27 cellular contexts compared by ENCODE assay signal in the genomic region with DNA sequence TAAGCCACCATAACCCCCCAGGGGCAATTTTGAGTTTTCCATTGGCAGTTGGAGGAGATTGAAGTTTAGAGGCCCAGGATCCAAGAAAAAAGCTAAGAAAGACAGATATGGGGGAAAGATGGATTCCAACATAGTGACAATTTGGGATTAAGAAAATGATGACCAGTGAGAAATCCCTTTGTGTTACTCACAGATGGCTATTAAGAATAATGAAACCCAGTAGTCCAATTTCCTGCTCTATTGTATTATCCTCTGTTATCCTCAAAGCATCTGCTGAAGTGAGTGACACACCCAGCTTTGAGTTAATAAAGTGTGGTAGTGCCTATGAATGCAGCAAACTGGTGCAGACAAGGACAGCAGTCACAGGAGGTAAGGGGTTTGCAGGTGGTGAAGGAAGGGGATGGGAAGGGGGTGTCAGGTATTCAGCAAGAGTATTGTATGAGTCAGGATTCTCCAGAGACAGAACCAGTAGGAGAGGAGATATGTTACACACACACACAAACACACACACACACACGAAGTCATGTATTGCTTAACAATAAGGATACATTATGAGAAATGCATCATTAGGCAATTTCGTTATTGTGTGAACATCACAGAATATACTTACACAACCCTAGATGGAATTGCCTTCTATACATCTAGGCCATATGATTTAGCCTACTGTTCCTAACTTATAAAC.
DNase-seq lines count a peak whose midpoint lies in the region; TF ChIP-seq lines count a peak whose summit lies in the region.
"Had no signal": no experiment of that assay in that cellular context is flagged by ENCODE, and none has a peak within 500 bp of the region (broad histone marks: within the 10 kb centered on the region; RNA-seq: fewer than 3 reads in every experiment).

No MANE protein-coding gene starts in this region.

- no peak overlapping the region for H3K4ac ChIP-seq in mesenchymal stem cell (ENCODE audit: low read depth in 1 of 2, low read length in 2 of 2)

- H3K27ac ChIP-seq in epithelial cell of prostate = peak overlapping the region; percentile 76
- no peak overlapping the region for H3K27ac ChIP-seq in mesenchymal stem cell (ENCODE audit: low read length, poor library complexity, severe bottlenecking)
- H3K27ac ChIP-seq in thyroid gland = no peak overlapping the region
- H3K27ac ChIP-seq: BLaER1, colonic mucosa, prostate gland, thoracic aorta, uterus had no signal

- no peak overlapping the region for H3K14ac ChIP-seq in mesenchymal stem cell (ENCODE audit: low read length in 2 of 2)

- H3K36me3 ChIP-seq in mesenchymal stem cell (ENCODE audit: control insufficient read depth in 1 of 2, insufficient read depth in 2 of 2, low read depth in 1 of 2, low read length in 2 of 2) (no peaks in the 10 kb centered on the region), thyroid gland (no peaks in the 10 kb centered on the region)
- H3K36me3 ChIP-seq: BLaER1, colonic mucosa, heart right ventricle, prostate gland, thoracic aorta, uterus had no signal

- no peak overlapping the region for H2AFZ ChIP-seq in mesenchymal stem cell (ENCODE audit: low read depth, low read length)

- peak overlapping the region; percentile 90 for H2AK5ac ChIP-seq in mesenchymal stem cell (ENCODE audit: low read length, severe bottlenecking)

- no CpG with 5 or more reads among the region's 2 CpGs for WGBS in mesenchymal stem cell
- 96 to 100% methylated on average over 2 of the region's 2 CpGs for WGBS in thyroid gland, 2 donors

- H3K79me1 ChIP-seq in mesenchymal stem cell (replicated peaks; ENCODE audit: low read length, poor library complexity, severe bottlenecking) = no peaks in the 10 kb centered on the region

- DNase-seq in ELR (ENCODE audit: low read depth) (peak; percentile 15), NCI-H748 (lab: John Stamatoyannopoulos, UW; ENCODE audit: unreplicated experiment) (peak; percentile 91), epithelial cell of prostate (ENCODE audit: low read depth, low spot score) (no peak), mesenchymal stem cell (no peak), thyroid gland (no peak), HPDE6-E6E7 (ENCODE audit: extremely low spot score) (no peak)
- no peak for DNase-seq in activated CD4-positive, alpha-beta T cell treated with anti-CD3 and anti-CD28 coated beads, Interleukin-2, amount 50 U/mL, for 1 hour
- DNase-seq: activated CD4-positive, alpha-beta T cell treated with anti-CD3 and anti-CD28 coated beads for 4 hours; activated CD8-positive, alpha-beta memory T cell treated with anti-CD3 and anti-CD28 coated beads for 24 hours; anterior cingulate cortex; colonic mucosa; DMS53; effector CD4-positive, alpha-beta T cell; heart right ventricle; naive thymus-derived CD4-positive, alpha-beta T cell; NCI-H1048; NCI-H1694 treated with DMSO at 0.1 percent for 48 hours; NCI-H2171; NCI-H510A treated with DMSO at 0.1 percent for 48 hours; nucleus accumbens; SHP77 treated with DMSO at 0.1 percent for 48 hours; stimulated activated CD8-positive, alpha-beta memory T cell treated with anti-CD3 and anti-CD28 coated beads, Interleukin-4, amount 100 ng/mL, for 48 hours; stimulated activated naive CD8-positive, alpha-beta T cell treated with anti-CD3 and anti-CD28 coated beads, Interleukin-15, amount 100 ng/mL, for 72 hours; uterus had no signal

- H3K4me2 ChIP-seq in mesenchymal stem cell (ENCODE audit: low read length, poor library complexity, severe bottlenecking) = no peak overlapping the region
- H3K4me2 ChIP-seq: BLaER1 had no signal

- no peak overlapping the region for H2BK120ac ChIP-seq in mesenchymal stem cell (ENCODE audit: low read depth, low read length)

- TF ChIP-seq CTCF in thyroid gland (IDR thresholded peaks at IDR 0.05) = no peak

- TF ChIP-seq POLR2A in thyroid gland (IDR thresholded peaks at IDR 0.05) = no peak

- no peak overlapping the region for H2BK15ac ChIP-seq in mesenchymal stem cell (ENCODE audit: low read depth, poor library complexity, severe bottlenecking)

- no peaks in the 10 kb centered on the region for H3K9me3 ChIP-seq in mesenchymal stem cell (ENCODE audit: control insufficient read depth, low read length)
- no peaks in the 10 kb centered on the region for H3K9me3 ChIP-seq in thyroid gland
- H3K9me3 ChIP-seq: BLaER1, colonic mucosa, prostate gland, thoracic aorta, uterus had no signal

- H4K91ac ChIP-seq in mesenchymal stem cell (ENCODE audit: low read length) = no peak overlapping the region

- no peak overlapping the region for H2BK5ac ChIP-seq in mesenchymal stem cell (ENCODE audit: low read depth, low read length, poor library complexity, severe bottlenecking)

- intact Hi-C loops in thyroid gland (cut with DNase I) = no loop called here

- H3K4me1 ChIP-seq in mesenchymal stem cell (ENCODE audit: control insufficient read depth, insufficient read depth, low read depth, low read length) = peaks cover 10% of the 10 kb centered on the region
- peaks cover 4 to 14% of the 10 kb centered on the region in 2 donors for H3K4me1 ChIP-seq in thyroid gland
- H3K4me1 ChIP-seq: BLaER1, colonic mucosa, prostate gland, uterus had no signal

- H3K18ac ChIP-seq in mesenchymal stem cell (ENCODE audit: low read depth in 1 of 2, low read length in 2 of 2) = no peak overlapping the region

- H3K4me3 ChIP-seq in mesenchymal stem cell (ENCODE audit: insufficient read depth in 1 of 2, low read depth in 1 of 2, low read length in 2 of 2) (no peak overlapping the region), thyroid gland (replicated peaks in 1 of 3) (no peak overlapping the region)
- H3K4me3 ChIP-seq: BLaER1, colonic mucosa, heart right ventricle, prostate gland, thoracic aorta, uterus had no signal

- H3K9ac ChIP-seq in mesenchymal stem cell (ENCODE audit: low read length) = peak overlapping the region; percentile 66
- H3K9ac ChIP-seq: BLaER1 had no signal

- no peak overlapping the region for H3K23ac ChIP-seq in mesenchymal stem cell (ENCODE audit: low read length in 2 of 2)

- H3K27me3 ChIP-seq in mesenchymal stem cell (ENCODE audit: control insufficient read depth in 1 of 2, insufficient read depth in 1 of 2, low read length in 2 of 2) = no peaks in the 10 kb centered on the region
- H3K27me3 ChIP-seq in thyroid gland = no peaks in the 10 kb centered on the region
- H3K27me3 ChIP-seq: BLaER1, colonic mucosa, heart right ventricle, uterus had no signal

- no peak overlapping the region for H4K8ac ChIP-seq in mesenchymal stem cell (ENCODE audit: low read length)

- no peak overlapping the region for H2BK12ac ChIP-seq in mesenchymal stem cell (ENCODE audit: low read length in 2 of 2)

Comparison
In these comparisons a context has a peak if more than half of its experiments do, and no peak if none do; other contexts are left out.
1. DNase-seq: peak in ELR (single experiment) and NCI-H748 (single experiment); none in epithelial cell of prostate (single experiment), mesenchymal stem cell (single experiment), thyroid gland (0 of 2), activated CD4-positive, alpha-beta T cell treated with anti-CD3 and anti-CD28 coated beads, Interleukin-2, amount 50 U/mL, for 1 hour (single experiment) and HPDE6-E6E7 (single experiment).